22 cellular contexts compared by ENCODE assay signal in the genomic region with DNA sequence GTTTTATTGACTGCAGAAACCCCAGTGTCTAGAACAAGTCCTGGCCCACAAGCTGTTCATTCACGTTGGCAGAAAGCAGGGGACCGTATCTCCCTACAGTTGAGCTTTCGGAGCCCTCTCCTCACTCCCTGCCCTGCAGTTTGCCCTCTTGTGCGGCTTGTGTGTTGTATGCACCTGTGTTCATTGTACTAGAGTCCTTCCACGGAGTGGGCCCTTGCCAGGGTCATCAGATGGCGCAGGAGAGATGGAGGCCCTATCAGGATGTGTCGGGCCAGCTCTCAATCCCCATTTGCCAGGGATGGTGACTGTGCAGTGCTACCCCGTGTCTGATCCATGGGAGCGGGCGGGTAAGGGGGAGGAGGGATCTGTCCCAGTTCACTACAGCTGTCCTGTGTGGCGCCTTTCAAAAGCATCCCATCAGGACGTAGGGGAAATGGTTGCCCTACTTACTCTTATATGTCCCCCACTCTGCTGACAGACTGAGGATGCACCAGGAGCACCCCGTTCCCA.
DNase-seq lines count a peak whose midpoint lies in the region; ATAC-seq, FAIRE-seq and TF ChIP-seq lines count a peak whose summit lies in the region.
"Had no signal": no experiment of that assay in that cellular context is flagged by ENCODE, and none has a peak within 500 bp of the region (broad histone marks: within the 10 kb centered on the region; RNA-seq: fewer than 3 reads in every experiment).

No MANE protein-coding gene starts in this region.

- TF ChIP-seq EP300 in HepG2 (IDR thresholded peaks at IDR 0.05; ENCODE audit: low read depth in 2 of 2, low read length in 2 of 2) (no peak), HepG2 (CRISPR knock-in tag; IDR thresholded peaks at IDR 0.05; ENCODE audit: borderline replicate concordance) (no peak)

- no peak for TF ChIP-seq CTCF in HepG2 (CRISPR knock-in tag; IDR thresholded peaks at IDR 0.05)
- no peak for TF ChIP-seq CTCF in right lobe of liver (IDR thresholded peaks at IDR 0.05)

- WGBS in HepG2 (ENCODE audit: low lambda C conversion rate), result 92% methylated on average over 12 of the region's 13 CpGs
- 72% methylated on average over 3 of the region's 13 CpGs for WGBS in right lobe of liver (ENCODE audit: insufficient coverage, low coverage, low lambda C conversion rate, missing lambda C conversion rate)

- in situ Hi-C loops in HepG2 (cut with HindIII; ENCODE audit: extremely low pct_ligation_motif_present, low pct_unique_long_range_greater_than_20kb), result no loop called here

- no TSS peak for BruUV-seq in HepG2 (replicated peaks; lab: Mats Ljungman, UMichigan)

- H3K9me3 ChIP-seq in HepG2 (ENCODE audit: low read length) (no peaks in the 10 kb centered on the region), right lobe of liver (no peaks in the 10 kb centered on the region)
- H3K9me3 ChIP-seq: pancreas, sigmoid colon, thyroid gland had no signal

- intact Hi-C loops in HepG2 (cut with micrococcal nuclease; ENCODE audit: unreplicated experiment), result loop anchor here (5.0 kb wide), 1 partner anchor 76 kb away; the partner anchor contains the start of gene PRR15
- intact Hi-C loops in right lobe of liver (cut with DNase I), result no loop called here

- DNase-seq in HepG2 (ENCODE audit: low spot score), result no peak
- DNase-seq in right lobe of liver, result no peak
- peak; percentile 76 to 79 for DNase-seq in hippocampal formation (lab: John Stamatoyannopoulos, UW)
- DNase-seq in pons (ENCODE audit: low spot score), result peak; percentile 94
- DNase-seq in foreskin melanocyte, result no peak
- no peak for DNase-seq in EL
- DNase-seq in effector CD8-positive, alpha-beta T cell (lab: John Stamatoyannopoulos, UW), result no peak
- DNase-seq in NCI-H1436 (lab: John Stamatoyannopoulos, UW), result no peak
- DNase-seq: 8988T; activated CD4-positive, alpha-beta T cell treated with anti-CD3 and anti-CD28 coated beads, Interleukin-2, amount 50 U/mL, for 4 hours; activated CD8-positive, alpha-beta memory T cell treated with anti-CD3 and anti-CD28 coated beads, Interleukin-2, amount 50 U/mL, for 48 hours; activated effector memory CD4-positive, alpha-beta T cell treated with anti-CD3 and anti-CD28 coated beads, Interleukin-2, amount 50 U/mL, for 16 hours; DMS79; foreskin fibroblast; HFFc6; naive B cell; NCI-H526 treated with DMSO at 0.1 percent for 48 hours; pancreas; sigmoid colon; thyroid gland had no signal

- no peak overlapping the region for H3K9ac ChIP-seq in HepG2 (ENCODE audit: insufficient read depth, low read depth, low read length)

- TF ChIP-seq POLR2A in HepG2 (IDR thresholded peaks at IDR 0.05; ENCODE audit: insufficient read depth in 1 of 2, low read depth in 2 of 2, low read length in 2 of 2), result no peak
- TF ChIP-seq POLR2A in right lobe of liver (IDR thresholded peaks at IDR 0.05), result no peak

- H3K4me3 ChIP-seq in HepG2 (replicated peaks in 1 of 3; ENCODE audit: insufficient read depth in 1 of 3, low read depth in 2 of 3, low read length in 3 of 3) (no peak overlapping the region), right lobe of liver (no peak overlapping the region)
- H3K4me3 ChIP-seq: cardiac muscle cell, pancreas, sigmoid colon, thyroid gland had no signal

- H3K4me1 ChIP-seq in HepG2 (ENCODE audit: insufficient read depth, low read length) (peaks cover 82% of the 10 kb centered on the region), right lobe of liver (peaks cover 0 to 54% (median 19%) of the 10 kb centered on the region in 4 donors)

- no peak overlapping the region for H3K27ac ChIP-seq in HepG2 (ENCODE audit: extremely low read length, insufficient read depth, low read length)
- H3K27ac ChIP-seq in right lobe of liver, result no peak overlapping the region
- H3K27ac ChIP-seq: cardiac muscle cell, epithelial cell of prostate, pancreas, thyroid gland had no signal

- POLR2A ChIA-PET in HepG2 (lab: Yijun Ruan, JAX), result no interaction called here

- no peak overlapping the region for H2AFZ ChIP-seq in HepG2 (ENCODE audit: low read length)

- FAIRE-seq in HepG2 (lab: Jason Lieb, UNC), result no peak
- FAIRE-seq: pancreas had no signal

- H3K4me2 ChIP-seq in HepG2 (ENCODE audit: low read depth, low read length), result no peak overlapping the region

- ATAC-seq in HepG2, result no peak
- no peak for ATAC-seq in right lobe of liver

- no peaks in the 10 kb centered on the region for H4K20me1 ChIP-seq in HepG2 (ENCODE audit: insufficient read depth, low read length)

- CTCF ChIA-PET in HepG2 (lab: Yijun Ruan, JAX; ENCODE audit: low intra/inter-chr PET ratio, low total read pairs), result no interaction called here

- H3K36me3 ChIP-seq in HepG2 (replicated peaks in 1 of 2; ENCODE audit: control insufficient read depth in 1 of 2, insufficient read depth in 2 of 2, low read length in 2 of 2), result no peaks in the 10 kb centered on the region; a peak in 2 of 5 replicates
- no peaks in the 10 kb centered on the region for H3K36me3 ChIP-seq in right lobe of liver
- H3K36me3 ChIP-seq: cardiac muscle cell, pancreas, sigmoid colon, thyroid gland had no signal

- H3K79me2 ChIP-seq in HepG2 (ENCODE audit: insufficient read depth, low read length), result no peaks in the 10 kb centered on the region

- no peak for TF ChIP-seq RAD21 in HepG2 (CRISPR knock-in tag; IDR thresholded peaks at IDR 0.05)

- H3K27me3 ChIP-seq in HepG2 (ENCODE audit: control insufficient read depth in 1 of 2, insufficient read depth in 2 of 2, low read length in 2 of 2) (no peaks in the 10 kb centered on the region), right lobe of liver (no peaks in the 10 kb centered on the region)
- H3K27me3 ChIP-seq: cardiac muscle cell, pancreas, sigmoid colon, thyroid gland had no signal

TF ChIP-seq in HepG2, 621 proteins besides CTCF, POLR2A, EP300 and RAD21:
- TF ChIP-seq ZNF740 (CRISPR knock-in tag; IDR thresholded peaks at IDR 0.05) (no peak), RBM22 (optimal IDR thresholded peaks at IDR 0.05; ENCODE audit: low read length) (peak; percentile 21)

Comparison
In these comparisons a context has a peak if more than half of its experiments do, and no peak if none do; other contexts are left out.
1. DNase-seq: peak in hippocampal formation (2 of 2) and pons (single experiment); none in HepG2 (single experiment), right lobe of liver (0 of 3), foreskin melanocyte (single experiment), EL (single experiment), effector CD8-positive, alpha-beta T cell (single experiment) and NCI-H1436 (single experiment).